Comparison of ENCODE assay signal across 1 cellular context in genomic region chr14:21044106-21044618, GRCh38.
TF ChIP-seq lines count a peak whose summit lies in the region.

No MANE protein-coding gene starts in this region.

TF ChIP-seq in K562, 482 proteins besides CTCF, POLR2A, EP300 and RAD21 (continues in another document):
- TF ChIP-seq XRCC4 (IDR thresholded peaks at IDR 0.05; ENCODE audit: extremely low read depth, insufficient read depth, insufficient read length), result no peak
- TF ChIP-seq ZNF512 (tag; IDR thresholded peaks at IDR 0.05), result no peak
- TF ChIP-seq HDAC2 (IDR thresholded peaks at IDR 0.05), result 0 out of 2 replicates have a peak, but pooled peaks have one; percentile 28
- TF ChIP-seq LEF1 (IDR thresholded peaks at IDR 0.05), result 0 out of 2 replicates have a peak, but pooled peaks have one; percentile 27
- TF ChIP-seq CTBP1 (IDR thresholded peaks at IDR 0.05; ENCODE audit: borderline replicate concordance), result peak; percentile 66; the same call in 1 of the 2 replicates
- TF ChIP-seq GABPA (tag; conservative IDR thresholded peaks at IDR 0.05; ENCODE audit: low read depth), result peak; percentile 44
- TF ChIP-seq E2F3 (CRISPR knock-in tag; IDR thresholded peaks at IDR 0.05), result 0 out of 2 replicates have a peak, but pooled peaks have one; percentile 6
- TF ChIP-seq MAFK (IDR thresholded peaks at IDR 0.05; ENCODE audit: low read length), result no peak
- TF ChIP-seq CBFA2T3 (IDR thresholded peaks at IDR 0.05), result peak; percentile 35
- no peak for TF ChIP-seq MLX (CRISPR knock-in tag; conservative IDR thresholded peaks at IDR 0.05)
- no peak for TF ChIP-seq NR2C2 (CRISPR knock-in tag; IDR thresholded peaks at IDR 0.05)
- TF ChIP-seq NR2C2 (tag; IDR thresholded peaks at IDR 0.05), result peak; percentile 80
- TF ChIP-seq SMARCA4 (IDR thresholded peaks at IDR 0.05), result peak; percentile 49
- TF ChIP-seq DACH1 (IDR thresholded peaks at IDR 0.05; ENCODE audit: partially characterized antibody), result no peak
- TF ChIP-seq ARID1B (IDR thresholded peaks at IDR 0.05), result peak; percentile 70
- no peak for TF ChIP-seq ATF4 (CRISPR knock-in tag; IDR thresholded peaks at IDR 0.05)
- no peak for TF ChIP-seq NR4A1 (CRISPR knock-in tag; IDR thresholded peaks at IDR 0.05)
- 0 out of 2 replicates have a peak, but pooled peaks have one; percentile 16 for TF ChIP-seq NR4A1 (tag; IDR thresholded peaks at IDR 0.05)
- TF ChIP-seq HNRNPL (IDR thresholded peaks at IDR 0.05; ENCODE audit: low read depth, low read length), result no peak
- peak in 1 of 2 experiments; percentile 61; a peak in 1 of 4 replicates for TF ChIP-seq RCOR1 (IDR thresholded peaks at IDR 0.05; ENCODE audit: borderline replicate concordance in 1 of 2, low read depth in 2 of 2, low read length in 2 of 2)
- TF ChIP-seq ETV1 (tag; conservative IDR thresholded peaks at IDR 0.05; ENCODE audit: low read depth), result peak; percentile 96
- TF ChIP-seq TBP (optimal IDR thresholded peaks at IDR 0.05; ENCODE audit: low read depth, low read length), result peak; percentile 41
- TF ChIP-seq DPF2 (IDR thresholded peaks at IDR 0.05), result peak; percentile 71
- TF ChIP-seq USF2 (CRISPR knock-in tag; IDR thresholded peaks at IDR 0.05), result no peak
- no peak for TF ChIP-seq ELF2 (CRISPR knock-in tag; IDR thresholded peaks at IDR 0.05)
- TF ChIP-seq BACH1 (tag; IDR thresholded peaks at IDR 0.05), result peak; percentile 19; the same call in 1 of the 2 replicates
- peak; percentile 44; the same call in 1 of the 2 replicates for TF ChIP-seq ESRRA (IDR thresholded peaks at IDR 0.05; ENCODE audit: borderline replicate concordance, low read depth)
- TF ChIP-seq, protein P1, sequence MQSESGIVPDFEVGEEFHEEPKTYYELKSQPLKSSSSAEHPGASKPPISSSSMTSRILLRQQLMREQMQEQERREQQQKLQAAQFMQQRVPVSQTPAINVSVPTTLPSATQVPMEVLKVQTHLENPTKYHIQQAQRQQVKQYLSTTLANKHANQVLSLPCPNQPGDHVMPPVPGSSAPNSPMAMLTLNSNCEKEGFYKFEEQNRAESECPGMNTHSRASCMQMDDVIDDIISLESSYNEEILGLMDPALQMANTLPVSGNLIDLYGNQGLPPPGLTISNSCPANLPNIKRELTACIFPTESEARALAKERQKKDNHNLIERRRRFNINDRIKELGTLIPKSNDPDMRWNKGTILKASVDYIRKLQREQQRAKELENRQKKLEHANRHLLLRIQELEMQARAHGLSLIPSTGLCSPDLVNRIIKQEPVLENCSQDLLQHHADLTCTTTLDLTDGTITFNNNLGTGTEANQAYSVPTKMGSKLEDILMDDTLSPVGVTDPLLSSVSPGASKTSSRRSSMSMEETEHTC (IDR thresholded peaks at IDR 0.05), result no peak
- TF ChIP-seq ZNF165 (CRISPR knock-in tag; IDR thresholded peaks at IDR 0.05; ENCODE audit: borderline replicate concordance), result no peak
- TF ChIP-seq NFIC (IDR thresholded peaks at IDR 0.05), result peak; percentile 85
- TF ChIP-seq ARID3A (IDR thresholded peaks at IDR 0.05; ENCODE audit: borderline replicate concordance, low read depth, low read length), result no peak
- no peak for TF ChIP-seq ID3 (CRISPR knock-in tag; IDR thresholded peaks at IDR 0.05)
- peak; percentile 50; the same call in 1 of the 2 replicates for TF ChIP-seq ID3 (tag; IDR thresholded peaks at IDR 0.05)
- TF ChIP-seq HDAC1 (IDR thresholded peaks at IDR 0.05), result no peak
- no peak for TF ChIP-seq JUNB (CRISPR knock-in tag; conservative IDR thresholded peaks at IDR 0.05)
- no peak for TF ChIP-seq TFAM (CRISPR knock-in tag; conservative IDR thresholded peaks at IDR 0.05)
- TF ChIP-seq ZNF347 (CRISPR knock-in tag; IDR thresholded peaks at IDR 0.05; ENCODE audit: low read depth), result no peak
- peak; percentile 28; the same call in 1 of the 2 replicates for TF ChIP-seq L3MBTL2 (IDR thresholded peaks at IDR 0.05)
- no peak for TF ChIP-seq ZEB2 (IDR thresholded peaks at IDR 0.05)
- TF ChIP-seq SMARCE1 (IDR thresholded peaks at IDR 0.05), result peak; percentile 52; the same call in 1 of the 2 replicates
- TF ChIP-seq NFE2 (IDR thresholded peaks at IDR 0.05; ENCODE audit: low read depth), result no peak
- 0 out of 2 replicates have a peak, but pooled peaks have one; percentile 35 for TF ChIP-seq ZNF592 (IDR thresholded peaks at IDR 0.05)
- TF ChIP-seq ATF1 (CRISPR knock-in tag; IDR thresholded peaks at IDR 0.05), result no peak
- TF ChIP-seq ATF1 (tag; IDR thresholded peaks at IDR 0.05), result 0 out of 2 replicates have a peak, but pooled peaks have one; percentile 19
- TF ChIP-seq, protein P2, sequence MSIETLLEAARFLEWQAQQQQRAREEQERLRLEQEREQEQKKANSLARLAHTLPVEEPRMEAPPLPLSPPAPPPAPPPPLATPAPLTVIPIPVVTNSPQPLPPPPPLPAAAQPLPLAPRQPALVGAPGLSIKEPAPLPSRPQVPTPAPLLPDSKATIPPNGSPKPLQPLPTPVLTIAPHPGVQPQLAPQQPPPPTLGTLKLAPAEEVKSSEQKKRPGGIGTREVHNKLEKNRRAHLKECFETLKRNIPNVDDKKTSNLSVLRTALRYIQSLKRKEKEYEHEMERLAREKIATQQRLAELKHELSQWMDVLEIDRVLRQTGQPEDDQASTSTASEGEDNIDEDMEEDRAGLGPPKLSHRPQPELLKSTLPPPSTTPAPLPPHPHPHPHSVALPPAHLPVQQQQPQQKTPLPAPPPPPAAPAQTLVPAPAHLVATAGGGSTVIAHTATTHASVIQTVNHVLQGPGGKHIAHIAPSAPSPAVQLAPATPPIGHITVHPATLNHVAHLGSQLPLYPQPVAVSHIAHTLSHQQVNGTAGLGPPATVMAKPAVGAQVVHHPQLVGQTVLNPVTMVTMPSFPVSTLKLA (conservative IDR thresholded peaks at IDR 0.05), result 0 out of 4 replicates have a peak, but pooled peaks of 1 of the 2 experiments have one; percentile 24
- no peak for TF ChIP-seq BRCA1 (IDR thresholded peaks at IDR 0.05)
- TF ChIP-seq BRCA1 (CRISPR knock-in tag; IDR thresholded peaks at IDR 0.05), result no peak
- TF ChIP-seq GATAD2B (IDR thresholded peaks at IDR 0.05; ENCODE audit: borderline replicate concordance), result peak; percentile 25; the same call in 1 of the 2 replicates
- TF ChIP-seq SOX6 (IDR thresholded peaks at IDR 0.05), result peak; percentile 9; the same call in 1 of the 2 replicates
- TF ChIP-seq NCOA1 (IDR thresholded peaks at IDR 0.05; ENCODE audit: low read depth), result 0 out of 2 replicates have a peak, but pooled peaks have one; percentile 17
- no peak for TF ChIP-seq PHB2 (IDR thresholded peaks at IDR 0.05; ENCODE audit: low read depth)
- TF ChIP-seq CBFA2T2 (conservative IDR thresholded peaks at IDR 0.05), result no peak
- no peak for TF ChIP-seq MCM2 (IDR thresholded peaks at IDR 0.05; ENCODE audit: low read depth)
